ENCODE assay signal across 17 cellular contexts in genomic region chr11:77223797-77224196, GRCh38.
DNase-seq lines count a peak whose midpoint lies in the region; ATAC-seq and TF ChIP-seq lines count a peak whose summit lies in the region.
"Had no signal": no experiment of that assay in that cellular context is flagged by ENCODE, and none has a peak within 500 bp of the region (broad histone marks: within the 10 kb centered on the region; RNA-seq: fewer than 3 reads in every experiment).

No MANE protein-coding gene starts in this region.

- peak; percentile 81 for DNase-seq in amniotic epithelial cell (ENCODE audit: low read depth)
- DNase-seq in epithelial cell of esophagus (ENCODE audit: low read depth): peak; percentile 65
- DNase-seq in mucosa of gallbladder (ENCODE audit: low spot score): peak; percentile 34
- DNase-seq in smooth muscle cell (lab: John Stamatoyannopoulos, UW; ENCODE audit: unreplicated experiment): no peak
- DNase-seq in NCI-H1092 treated with DMSO at 0.1 percent for 48 hours (lab: John Stamatoyannopoulos, UW): no peak
- no peak for DNase-seq in activated CD4-positive, alpha-beta T cell treated with anti-CD3 and anti-CD28 coated beads for 48 hours
- no peak for DNase-seq in glutamatergic neuron
- DNase-seq: Calu3; CD8-positive, alpha-beta T cell; DMS79 treated with DMSO at 0.1 percent for 48 hours; GF-D8; HFFc6 had no signal

- H3K4me1 ChIP-seq in smooth muscle cell (ENCODE audit: low read depth): no peaks in the 10 kb centered on the region
- H3K4me1 ChIP-seq: BLaER1 treated with 17β-estradiol and CSF1 and Interleukin-3, amounts not matched to agents 10 nM and 100 nM had no signal

- H3K27ac ChIP-seq in smooth muscle cell (ENCODE audit: low read depth): no peak overlapping the region
- H3K27ac ChIP-seq: BLaER1 treated with 17β-estradiol and CSF1 and Interleukin-3, amounts not matched to agents 10 nM and 100 nM had no signal

- ATAC-seq in HG02623 (IDR thresholded peaks at IDR 0.05; ENCODE audit: unreplicated experiment): no peak
- ATAC-seq: CD8-positive, alpha-beta T cell; GM23338; HCT116 had no signal

- H3K27me3 ChIP-seq in smooth muscle cell (ENCODE audit: low read depth): no peaks in the 10 kb centered on the region
- H3K27me3 ChIP-seq: BLaER1 treated with 17β-estradiol and CSF1 and Interleukin-3, amounts not matched to agents 10 nM and 100 nM had no signal

- WGBS in smooth muscle cell (ENCODE audit: low lambda C conversion rate): 48% methylated on average over 9 of the region's 9 CpGs

- no peak for TF ChIP-seq CTCF in epithelial cell of esophagus (IDR thresholded peaks at IDR 0.05; ENCODE audit: insufficient read depth, low read depth, low read length, missing control alignments)
- no peak for TF ChIP-seq CTCF in smooth muscle cell (IDR thresholded peaks at IDR 0.05; ENCODE audit: borderline replicate concordance, insufficient read depth, poor library complexity, severe bottlenecking)
- TF ChIP-seq CTCF in glutamatergic neuron (IDR thresholded peaks at IDR 0.05; ENCODE audit: partially characterized antibody, unreplicated experiment): no peak

- H3K4me1 Mint-ChIP-seq in glutamatergic neuron (ENCODE audit: low read depth, unreplicated experiment): no peaks in the 10 kb centered on the region
- H3K4me1 Mint-ChIP-seq: B cell, GM23338 had no signal

- H3K27ac Mint-ChIP-seq in glutamatergic neuron (ENCODE audit: unreplicated experiment): no peak overlapping the region
- H3K27ac Mint-ChIP-seq: B cell; CD8-positive, alpha-beta T cell; GM23338; HFFc6 had no signal

- peak overlapping the region; percentile 59 for H3K4me2 ChIP-seq in smooth muscle cell
- H3K4me2 ChIP-seq: BLaER1 treated with 17β-estradiol and CSF1 and Interleukin-3, amounts not matched to agents 10 nM and 100 nM; GM23338 had no signal

- H3K9ac ChIP-seq in smooth muscle cell (ENCODE audit: low read depth): no peak overlapping the region
- H3K9ac ChIP-seq: BLaER1 treated with 17β-estradiol and CSF1 and Interleukin-3, amounts not matched to agents 10 nM and 100 nM had no signal

- no peak overlapping the region for H2AFZ ChIP-seq in smooth muscle cell (ENCODE audit: low read depth)
- H2AFZ ChIP-seq: GM23338 had no signal

- H3K36me3 Mint-ChIP-seq in glutamatergic neuron (ENCODE audit: unreplicated experiment): peaks cover 12% of the 10 kb centered on the region
- H3K36me3 Mint-ChIP-seq: CD8-positive, alpha-beta T cell had no signal

- H3F3A ChIP-seq in smooth muscle cell (ENCODE audit: low read depth): no peaks in the 10 kb centered on the region

- H3K4me3 Mint-ChIP-seq in glutamatergic neuron (ENCODE audit: unreplicated experiment): no peak overlapping the region
- H3K4me3 Mint-ChIP-seq: B cell; CD8-positive, alpha-beta T cell; GM23338; HFFc6 had no signal

- peaks cover 5% of the 10 kb centered on the region for H3K27me3 Mint-ChIP-seq in glutamatergic neuron (ENCODE audit: unreplicated experiment)

- no peaks in the 10 kb centered on the region for H3K9me3 Mint-ChIP-seq in glutamatergic neuron (ENCODE audit: unreplicated experiment)
- H3K9me3 Mint-ChIP-seq: CD8-positive, alpha-beta T cell; GM23338; HFFc6 had no signal

- no peak overlapping the region for H3K4me3 ChIP-seq in epithelial cell of esophagus (ENCODE audit: low read length)
- H3K4me3 ChIP-seq in smooth muscle cell: no peak overlapping the region
- H3K4me3 ChIP-seq: BLaER1 treated with 17β-estradiol and CSF1 and Interleukin-3, amounts not matched to agents 10 nM and 100 nM; GM23338 had no signal

- no peaks in the 10 kb centered on the region for H3K36me3 ChIP-seq in smooth muscle cell (ENCODE audit: low read depth)

- H4K20me1 ChIP-seq in smooth muscle cell (ENCODE audit: low read depth): no peaks in the 10 kb centered on the region
- H4K20me1 ChIP-seq: BLaER1 treated with 17β-estradiol and CSF1 and Interleukin-3, amounts not matched to agents 10 nM and 100 nM had no signal

- no peaks in the 10 kb centered on the region for H3K79me2 ChIP-seq in smooth muscle cell (ENCODE audit: low read depth)

- no peaks in the 10 kb centered on the region for H3K9me3 ChIP-seq in smooth muscle cell (replicated peaks; ENCODE audit: low read depth)

Comparison
In these comparisons a context has a peak if more than half of its experiments do, and no peak if none do; other contexts are left out.
1. DNase-seq: peak in amniotic epithelial cell (single experiment), epithelial cell of esophagus (single experiment) and mucosa of gallbladder (single experiment); none in smooth muscle cell (single experiment), NCI-H1092 treated with DMSO at 0.1 percent for 48 hours (single experiment), activated CD4-positive, alpha-beta T cell treated with anti-CD3 and anti-CD28 coated beads for 48 hours (single experiment) and glutamatergic neuron (single experiment).